ENCODE assay signal across 1 cellular context in genomic region chr2:88614497-88615157, GRCh38.
TF ChIP-seq lines count a peak whose summit lies in the region.

No MANE protein-coding gene starts in this region.

TF ChIP-seq in GM12878, 131 proteins besides CTCF, POLR2A, EP300 and RAD21 (continued from another document):
- peak; percentile 64; the same call in 1 of the 2 replicates for TF ChIP-seq IRF5 (IDR thresholded peaks at IDR 0.05; ENCODE audit: borderline replicate concordance)
- TF ChIP-seq TBL1XR1 (IDR thresholded peaks at IDR 0.05; ENCODE audit: low read depth, low read length) = peak; percentile 67; the same call in 1 of the 2 replicates
- TF ChIP-seq ATF2 (IDR thresholded peaks at IDR 0.05; ENCODE audit: low read length) = peak; percentile 84; the same call in 1 of the 2 replicates
- no peak for TF ChIP-seq ZSCAN29 (IDR thresholded peaks at IDR 0.05)
- no peak for TF ChIP-seq FOS (IDR thresholded peaks at IDR 0.05; ENCODE audit: borderline replicate concordance, extremely low read depth, insufficient read length)
- no peak for TF ChIP-seq ZNF24 (IDR thresholded peaks at IDR 0.05)
- TF ChIP-seq CREM (IDR thresholded peaks at IDR 0.05; ENCODE audit: low read depth) = peak; percentile 65
- no peak for TF ChIP-seq BRCA1 (IDR thresholded peaks at IDR 0.05; ENCODE audit: low read depth, low read length)
- peak; percentile 91 for TF ChIP-seq CBFB (IDR thresholded peaks at IDR 0.05; ENCODE audit: low read depth)
- TF ChIP-seq NR2C2 (IDR thresholded peaks at IDR 0.05; ENCODE audit: borderline replicate concordance, control insufficient read depth, insufficient read length, low read depth) = no peak
- peak; percentile 61; the same call in 1 of the 2 replicates for TF ChIP-seq CREB1 (IDR thresholded peaks at IDR 0.05; ENCODE audit: low read depth)
- peak; percentile 83 for TF ChIP-seq ATF7 (IDR thresholded peaks at IDR 0.05; ENCODE audit: low read depth)
- TF ChIP-seq BCL11A (IDR thresholded peaks at IDR 0.05; ENCODE audit: low read depth, low read length) = peak; percentile 78
- peak; percentile 95 for TF ChIP-seq NFIC (IDR thresholded peaks at IDR 0.05; ENCODE audit: low read depth, low read length)
- TF ChIP-seq IKZF2 (IDR thresholded peaks at IDR 0.05) = peak; percentile 96 to 97
- TF ChIP-seq PKNOX1 (IDR thresholded peaks at IDR 0.05) = peak; percentile 12; the same call in 1 of the 2 replicates
- TF ChIP-seq MTA3 (IDR thresholded peaks at IDR 0.05; ENCODE audit: borderline replicate concordance, low read length) = peak; percentile 82
- no peak for TF ChIP-seq HDAC2 (IDR thresholded peaks at IDR 0.05)
- TF ChIP-seq SPI1 (IDR thresholded peaks at IDR 0.05; ENCODE audit: borderline replicate concordance, insufficient read depth, low read depth, low read length) = peak; percentile 90
- TF ChIP-seq JUNB (IDR thresholded peaks at IDR 0.05) = peak; percentile 47; the same call in 1 of the 2 replicates
- TF ChIP-seq SMARCA5 (IDR thresholded peaks at IDR 0.05) = 0 out of 2 replicates have a peak, but pooled peaks have one; percentile 56
- TF ChIP-seq ZBED1 (IDR thresholded peaks at IDR 0.05; ENCODE audit: borderline replicate concordance) = no peak; the same call in 1 of the 2 replicates
- no peak for TF ChIP-seq RCOR1 (conservative IDR thresholded peaks at IDR 0.05; ENCODE audit: low read depth, low read length)
- peak; percentile 63; the same call in 1 of the 2 replicates for TF ChIP-seq MEF2A (IDR thresholded peaks at IDR 0.05; ENCODE audit: insufficient read depth, low read depth, low read length)
- TF ChIP-seq MEF2B (IDR thresholded peaks at IDR 0.05; ENCODE audit: partially characterized antibody, poor library complexity, severe bottlenecking) = peak; percentile 44
- no peak for TF ChIP-seq STAT1 (conservative IDR thresholded peaks at IDR 0.05)
- TF ChIP-seq TAF1 (IDR thresholded peaks at IDR 0.05; ENCODE audit: borderline replicate concordance, low read depth, low read length) = no peak
- TF ChIP-seq PAX5 (IDR thresholded peaks at IDR 0.05; ENCODE audit: borderline replicate concordance, low read depth, low read length) = peak; percentile 46; the same call in 1 of the 2 replicates
- TF ChIP-seq BACH1 (IDR thresholded peaks at IDR 0.05; ENCODE audit: borderline replicate concordance) = 0 out of 2 replicates have a peak, but pooled peaks have one; percentile 12
- TF ChIP-seq TCF12 (IDR thresholded peaks at IDR 0.05; ENCODE audit: low read depth, low read length) = peak; percentile 79; the same call in 1 of the 2 replicates
- TF ChIP-seq POLR2AphosphoS5 (IDR thresholded peaks at IDR 0.05; ENCODE audit: low read length) = peak; percentile 42
- TF ChIP-seq NRF1 (conservative IDR thresholded peaks at IDR 0.05; ENCODE audit: low read depth, low read length) = no peak
- TF ChIP-seq IRF4 (IDR thresholded peaks at IDR 0.05; ENCODE audit: low read depth, low read length) = peak; percentile 56; the same call in 1 of the 2 replicates
- 0 out of 2 replicates have a peak, but pooled peaks have one; percentile 34 for TF ChIP-seq ZNF687 (IDR thresholded peaks at IDR 0.05)
- no peak for TF ChIP-seq RAD51 (IDR thresholded peaks at IDR 0.05)
- no peak for TF ChIP-seq SIX5 (IDR thresholded peaks at IDR 0.05; ENCODE audit: low read depth, low read length, severe bottlenecking)
- peak; percentile 42; the same call in 1 of the 2 replicates for TF ChIP-seq BMI1 (IDR thresholded peaks at IDR 0.05; ENCODE audit: borderline replicate concordance)
- no peak for TF ChIP-seq E2F8 (IDR thresholded peaks at IDR 0.05; ENCODE audit: low read depth, partially characterized antibody)
- no peak for TF ChIP-seq POLR2AphosphoS2 (IDR thresholded peaks at IDR 0.05; ENCODE audit: low read depth, low read length)
- TF ChIP-seq PML (IDR thresholded peaks at IDR 0.05; ENCODE audit: low read length) = peak; percentile 44
- peak; percentile 87 for TF ChIP-seq NBN (IDR thresholded peaks at IDR 0.05)
- peak; percentile 99 for TF ChIP-seq RUNX3 (IDR thresholded peaks at IDR 0.05; ENCODE audit: low read length)
- TF ChIP-seq EGR1 (IDR thresholded peaks at IDR 0.05; ENCODE audit: borderline replicate concordance in 1 of 2, low read depth in 2 of 2, low read length in 2 of 2) = no peak
- TF ChIP-seq BHLHE40 (IDR thresholded peaks at IDR 0.05; ENCODE audit: borderline replicate concordance in 1 of 2, low read depth in 2 of 2, low read length in 1 of 2) = peak; percentile 21 to 59; a peak in 1 of 4 replicates
- no peak for TF ChIP-seq SP1 (IDR thresholded peaks at IDR 0.05; ENCODE audit: low read depth, low read length)
- no peak for TF ChIP-seq STAT3 (IDR thresholded peaks at IDR 0.05; ENCODE audit: low read depth, low read length)
- peak; percentile 88 for TF ChIP-seq MTA2 (IDR thresholded peaks at IDR 0.05; ENCODE audit: low read depth)
- TF ChIP-seq ZBTB4 (CRISPR knock-in tag; IDR thresholded peaks at IDR 0.05) = no peak
- peak; percentile 50 for TF ChIP-seq DPF2 (IDR thresholded peaks at IDR 0.05)
- TF ChIP-seq HDGF (IDR thresholded peaks at IDR 0.05) = peak; percentile 98
- TF ChIP-seq EED (IDR thresholded peaks at IDR 0.05; ENCODE audit: low read depth) = peak; percentile 92
- peak; percentile 79 for TF ChIP-seq SKIL (IDR thresholded peaks at IDR 0.05; ENCODE audit: low read depth, poor library complexity, severe bottlenecking)
